Comparison of ENCODE assay signal across 1 cellular context in genomic region chr6:108260809-108261569, GRCh38.
TF ChIP-seq lines count a peak whose summit lies in the region.

Gene SNX3 (minus strand): TSS chr6:108261040. CDS start chr6:108260921, 119 bp downstream.

TF ChIP-seq in K562, 482 proteins besides CTCF, POLR2A, EP300 and RAD21 (continued from another document and continues in another):
- TF ChIP-seq SMC3 (conservative IDR thresholded peaks at IDR 0.05; ENCODE audit: insufficient read depth, low read depth, low read length) (no peak; the same call in 1 of the 2 replicates), HMG20B (CRISPR knock-in tag; IDR thresholded peaks at IDR 0.05) (no peak), NFXL1 (CRISPR knock-in tag; IDR thresholded peaks at IDR 0.05) (no peak), BCL6 (CRISPR knock-in tag; IDR thresholded peaks at IDR 0.05) (no peak), JUN (IDR thresholded peaks at IDR 0.05; ENCODE audit: borderline replicate concordance, low read depth, low read length) (no peak), JUN (CRISPR knock-in tag; IDR thresholded peaks at IDR 0.05; ENCODE audit: borderline replicate concordance) (no peak; the same call in 1 of the 2 replicates), E2F1 (CRISPR knock-in tag; IDR thresholded peaks at IDR 0.05) (no peak), ZNF224 (CRISPR knock-in tag; IDR thresholded peaks at IDR 0.05) (no peak), DMBX1 (CRISPR knock-in tag; IDR thresholded peaks at IDR 0.05; ENCODE audit: borderline replicate concordance) (no peak), SPI1 (IDR thresholded peaks at IDR 0.05; ENCODE audit: borderline replicate concordance, low read depth, low read length) (0 out of 2 replicates have a peak, but pooled peaks have one; percentile 58), KLF6 (CRISPR knock-in tag; IDR thresholded peaks at IDR 0.05; ENCODE audit: borderline replicate concordance) (no peak), GTF2E2 (tag; IDR thresholded peaks at IDR 0.05) (peak; percentile 96), NRF1 (conservative IDR thresholded peaks at IDR 0.05 in 1 of 2, IDR thresholded peaks at IDR 0.05 in 1 of 2) (peak; percentile 88 to 90), MAZ (CRISPR knock-in tag; conservative IDR thresholded peaks at IDR 0.05 in 1 of 2, IDR thresholded peaks at IDR 0.05 in 1 of 2) (peak; percentile 89), ZNF584 (CRISPR knock-in tag; IDR thresholded peaks at IDR 0.05; ENCODE audit: low read depth) (no peak), GABPA (tag; conservative IDR thresholded peaks at IDR 0.05; ENCODE audit: low read depth) (peak; percentile 96), ZNF311 (CRISPR knock-in tag; IDR thresholded peaks at IDR 0.05) (no peak), CREB1 (IDR thresholded peaks at IDR 0.05) (peak; percentile 53; the same call in 1 of the 2 replicates), CREB1 (CRISPR knock-in tag; IDR thresholded peaks at IDR 0.05) (peak; percentile 61; the same call in 1 of the 2 replicates), SNIP1 (IDR thresholded peaks at IDR 0.05; ENCODE audit: low read depth) (no peak), ZNF174 (CRISPR knock-in tag; IDR thresholded peaks at IDR 0.05) (no peak), TCF3 (CRISPR knock-in tag; IDR thresholded peaks at IDR 0.05) (no peak), TEAD1 (CRISPR knock-in tag; IDR thresholded peaks at IDR 0.05) (peak in 1 of 2 experiments; percentile 78; a peak in 1 of 4 replicates), EHMT2 (IDR thresholded peaks at IDR 0.05) (no peak), TBP (optimal IDR thresholded peaks at IDR 0.05; ENCODE audit: low read depth, low read length) (peak; percentile 87), HOXB6 (CRISPR knock-in tag; IDR thresholded peaks at IDR 0.05; ENCODE audit: borderline replicate concordance) (no peak), FOS (IDR thresholded peaks at IDR 0.05; ENCODE audit: extremely low read depth, insufficient read length) (no peak), FOXP1 (CRISPR knock-in tag; IDR thresholded peaks at IDR 0.05) (peak; percentile 81), CREB3 (tag; conservative IDR thresholded peaks at IDR 0.05; ENCODE audit: low read depth) (no peak), TRIM28 (IDR thresholded peaks at IDR 0.05) (peak; percentile 26; the same call in 1 of the 2 replicates), ZNF263 (CRISPR knock-in tag; IDR thresholded peaks at IDR 0.05; ENCODE audit: borderline replicate concordance) (no peak), CBX1 (IDR thresholded peaks at IDR 0.05; ENCODE audit: low read depth) (0 out of 2 replicates have a peak, but pooled peaks have one; percentile 34), SETDB1 (IDR thresholded peaks at IDR 0.05; ENCODE audit: low read length) (peak; percentile 72), ELF4 (CRISPR knock-in tag; IDR thresholded peaks at IDR 0.05) (no peak), HSF4 (CRISPR knock-in tag; IDR thresholded peaks at IDR 0.05; ENCODE audit: borderline replicate concordance) (no peak), ZKSCAN8 (CRISPR knock-in tag; IDR thresholded peaks at IDR 0.05) (no peak), ZFP36 (IDR thresholded peaks at IDR 0.05; ENCODE audit: low read depth, low read length, partially characterized antibody) (peak; percentile 20), RB1 (IDR thresholded peaks at IDR 0.05; ENCODE audit: low read depth) (peak; percentile 77; the same call in 1 of the 2 replicates), HDAC3 (IDR thresholded peaks at IDR 0.05; ENCODE audit: borderline replicate concordance, partially characterized antibody) (no peak), EWSR1 (IDR thresholded peaks at IDR 0.05; ENCODE audit: borderline replicate concordance, low read depth, partially characterized antibody) (no peak), ATF7 (IDR thresholded peaks at IDR 0.05) (peak; percentile 86), HNRNPUL1 (IDR thresholded peaks at IDR 0.05; ENCODE audit: low read length) (no peak), WHSC1 (IDR thresholded peaks at IDR 0.05; ENCODE audit: low read length) (no peak), CHD1 (IDR thresholded peaks at IDR 0.05; ENCODE audit: low read length) (no peak), DPF2 (IDR thresholded peaks at IDR 0.05) (0 out of 2 replicates have a peak, but pooled peaks have one; percentile 57), ZBTB5 (IDR thresholded peaks at IDR 0.05) (no peak), TOE1 (IDR thresholded peaks at IDR 0.05; ENCODE audit: borderline replicate concordance) (peak; percentile 88), TOE1 (CRISPR knock-in tag; IDR thresholded peaks at IDR 0.05; ENCODE audit: borderline replicate concordance, low read depth) (no peak), HNRNPK (IDR thresholded peaks at IDR 0.05; ENCODE audit: low read depth, low read length, poor library complexity, severe bottlenecking) (no peak), OTX1 (CRISPR knock-in tag; IDR thresholded peaks at IDR 0.05) (no peak), MYNN (IDR thresholded peaks at IDR 0.05) (no peak), MYNN (CRISPR knock-in tag; IDR thresholded peaks at IDR 0.05) (no peak), ZNF707 (CRISPR knock-in tag; conservative IDR thresholded peaks at IDR 0.05) (no peak), GABPB1 (CRISPR knock-in tag; IDR thresholded peaks at IDR 0.05) (peak; percentile 91), HLTF (IDR thresholded peaks at IDR 0.05) (no peak), TFE3 (CRISPR knock-in tag; IDR thresholded peaks at IDR 0.05) (peak; percentile 47; the same call in 1 of the 2 replicates), KDM2B (CRISPR knock-in tag; IDR thresholded peaks at IDR 0.05) (no peak), SMARCE1 (IDR thresholded peaks at IDR 0.05) (peak; percentile 67), HDAC1 (IDR thresholded peaks at IDR 0.05) (no peak), SOX6 (IDR thresholded peaks at IDR 0.05) (0 out of 2 replicates have a peak, but pooled peaks have one; percentile 16)
- TF ChIP-seq, protein P1, sequence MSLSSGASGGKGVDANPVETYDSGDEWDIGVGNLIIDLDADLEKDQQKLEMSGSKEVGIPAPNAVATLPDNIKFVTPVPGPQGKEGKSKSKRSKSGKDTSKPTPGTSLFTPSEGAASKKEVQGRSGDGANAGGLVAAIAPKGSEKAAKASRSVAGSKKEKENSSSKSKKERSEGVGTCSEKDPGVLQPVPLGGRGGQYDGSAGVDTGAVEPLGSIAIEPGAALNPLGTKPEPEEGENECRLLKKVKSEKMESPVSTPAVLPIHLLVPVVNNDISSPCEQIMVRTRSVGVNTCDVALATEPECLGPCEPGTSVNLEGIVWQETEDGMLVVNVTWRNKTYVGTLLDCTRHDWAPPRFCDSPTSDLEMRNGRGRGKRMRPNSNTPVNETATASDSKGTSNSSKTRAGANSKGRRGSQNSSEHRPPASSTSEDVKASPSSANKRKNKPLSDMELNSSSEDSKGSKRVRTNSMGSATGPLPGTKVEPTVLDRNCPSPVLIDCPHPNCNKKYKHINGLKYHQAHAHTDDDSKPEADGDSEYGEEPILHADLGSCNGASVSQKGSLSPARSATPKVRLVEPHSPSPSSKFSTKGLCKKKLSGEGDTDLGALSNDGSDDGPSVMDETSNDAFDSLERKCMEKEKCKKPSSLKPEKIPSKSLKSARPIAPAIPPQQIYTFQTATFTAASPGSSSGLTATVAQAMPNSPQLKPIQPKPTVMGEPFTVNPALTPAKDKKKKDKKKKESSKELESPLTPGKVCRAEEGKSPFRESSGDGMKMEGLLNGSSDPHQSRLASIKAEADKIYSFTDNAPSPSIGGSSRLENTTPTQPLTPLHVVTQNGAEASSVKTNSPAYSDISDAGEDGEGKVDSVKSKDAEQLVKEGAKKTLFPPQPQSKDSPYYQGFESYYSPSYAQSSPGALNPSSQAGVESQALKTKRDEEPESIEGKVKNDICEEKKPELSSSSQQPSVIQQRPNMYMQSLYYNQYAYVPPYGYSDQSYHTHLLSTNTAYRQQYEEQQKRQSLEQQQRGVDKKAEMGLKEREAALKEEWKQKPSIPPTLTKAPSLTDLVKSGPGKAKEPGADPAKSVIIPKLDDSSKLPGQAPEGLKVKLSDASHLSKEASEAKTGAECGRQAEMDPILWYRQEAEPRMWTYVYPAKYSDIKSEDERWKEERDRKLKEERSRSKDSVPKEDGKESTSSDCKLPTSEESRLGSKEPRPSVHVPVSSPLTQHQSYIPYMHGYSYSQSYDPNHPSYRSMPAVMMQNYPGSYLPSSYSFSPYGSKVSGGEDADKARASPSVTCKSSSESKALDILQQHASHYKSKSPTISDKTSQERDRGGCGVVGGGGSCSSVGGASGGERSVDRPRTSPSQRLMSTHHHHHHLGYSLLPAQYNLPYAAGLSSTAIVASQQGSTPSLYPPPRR (CRISPR knock-in tag; IDR thresholded peaks at IDR 0.05; ENCODE audit: borderline replicate concordance): no peak
- TF ChIP-seq, protein P2, sequence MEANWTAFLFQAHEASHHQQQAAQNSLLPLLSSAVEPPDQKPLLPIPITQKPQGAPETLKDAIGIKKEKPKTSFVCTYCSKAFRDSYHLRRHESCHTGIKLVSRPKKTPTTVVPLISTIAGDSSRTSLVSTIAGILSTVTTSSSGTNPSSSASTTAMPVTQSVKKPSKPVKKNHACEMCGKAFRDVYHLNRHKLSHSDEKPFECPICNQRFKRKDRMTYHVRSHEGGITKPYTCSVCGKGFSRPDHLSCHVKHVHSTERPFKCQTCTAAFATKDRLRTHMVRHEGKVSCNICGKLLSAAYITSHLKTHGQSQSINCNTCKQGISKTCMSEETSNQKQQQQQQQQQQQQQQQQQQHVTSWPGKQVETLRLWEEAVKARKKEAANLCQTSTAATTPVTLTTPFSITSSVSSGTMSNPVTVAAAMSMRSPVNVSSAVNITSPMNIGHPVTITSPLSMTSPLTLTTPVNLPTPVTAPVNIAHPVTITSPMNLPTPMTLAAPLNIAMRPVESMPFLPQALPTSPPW (CRISPR knock-in tag; IDR thresholded peaks at IDR 0.05): peak; percentile 86
- TF ChIP-seq, protein P3, sequence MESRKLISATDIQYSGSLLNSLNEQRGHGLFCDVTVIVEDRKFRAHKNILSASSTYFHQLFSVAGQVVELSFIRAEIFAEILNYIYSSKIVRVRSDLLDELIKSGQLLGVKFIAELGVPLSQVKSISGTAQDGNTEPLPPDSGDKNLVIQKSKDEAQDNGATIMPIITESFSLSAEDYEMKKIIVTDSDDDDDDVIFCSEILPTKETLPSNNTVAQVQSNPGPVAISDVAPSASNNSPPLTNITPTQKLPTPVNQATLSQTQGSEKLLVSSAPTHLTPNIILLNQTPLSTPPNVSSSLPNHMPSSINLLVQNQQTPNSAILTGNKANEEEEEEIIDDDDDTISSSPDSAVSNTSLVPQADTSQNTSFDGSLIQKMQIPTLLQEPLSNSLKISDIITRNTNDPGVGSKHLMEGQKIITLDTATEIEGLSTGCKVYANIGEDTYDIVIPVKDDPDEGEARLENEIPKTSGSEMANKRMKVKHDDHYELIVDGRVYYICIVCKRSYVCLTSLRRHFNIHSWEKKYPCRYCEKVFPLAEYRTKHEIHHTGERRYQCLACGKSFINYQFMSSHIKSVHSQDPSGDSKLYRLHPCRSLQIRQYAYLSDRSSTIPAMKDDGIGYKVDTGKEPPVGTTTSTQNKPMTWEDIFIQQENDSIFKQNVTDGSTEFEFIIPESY (CRISPR knock-in tag; IDR thresholded peaks at IDR 0.05): peak; percentile 30; the same call in 1 of the 2 replicates
- TF ChIP-seq, protein P4, sequence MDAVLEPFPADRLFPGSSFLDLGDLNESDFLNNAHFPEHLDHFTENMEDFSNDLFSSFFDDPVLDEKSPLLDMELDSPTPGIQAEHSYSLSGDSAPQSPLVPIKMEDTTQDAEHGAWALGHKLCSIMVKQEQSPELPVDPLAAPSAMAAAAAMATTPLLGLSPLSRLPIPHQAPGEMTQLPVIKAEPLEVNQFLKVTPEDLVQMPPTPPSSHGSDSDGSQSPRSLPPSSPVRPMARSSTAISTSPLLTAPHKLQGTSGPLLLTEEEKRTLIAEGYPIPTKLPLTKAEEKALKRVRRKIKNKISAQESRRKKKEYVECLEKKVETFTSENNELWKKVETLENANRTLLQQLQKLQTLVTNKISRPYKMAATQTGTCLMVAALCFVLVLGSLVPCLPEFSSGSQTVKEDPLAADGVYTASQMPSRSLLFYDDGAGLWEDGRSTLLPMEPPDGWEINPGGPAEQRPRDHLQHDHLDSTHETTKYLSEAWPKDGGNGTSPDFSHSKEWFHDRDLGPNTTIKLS (IDR thresholded peaks at IDR 0.05; ENCODE audit: borderline replicate concordance, low read depth): peak; percentile 84
